ENCODE assay signal across 15 cellular contexts in genomic region chr17:51434434-51435170, GRCh38.
DNase-seq lines count a peak whose midpoint lies in the region; ATAC-seq and TF ChIP-seq lines count a peak whose summit lies in the region.
"Had no signal": no experiment of that assay in that cellular context is flagged by ENCODE, and none has a peak within 500 bp of the region (broad histone marks: within the 10 kb centered on the region; RNA-seq: fewer than 3 reads in every experiment).

No MANE protein-coding gene starts in this region.

- CTCF ChIA-PET in activated CD4-positive, alpha-beta memory T cell treated with anti-CD3 and anti-CD28 coated beads, Interleukin-2, amount 10 ng/mL, durations not matched to agents 7 days and 5 days (lab: Charles Lee), result interaction anchor here (1.0 to 2.3 kb wide), 5 partner anchors 19 to 300 kb away, joined by 3 to 17 read pairs (median 4); no protein-coding TSS in a partner anchor

- H3K27ac Mint-ChIP-seq in activated CD4-positive, alpha-beta memory T cell treated with anti-CD3 and anti-CD28 coated beads, Interleukin-2, amount 10 ng/mL, durations not matched to agents 7 days and 5 days, result peak overlapping the region; percentile 80
- H3K27ac Mint-ChIP-seq: activated CD4-positive, alpha-beta T cell treated with anti-CD3 and anti-CD28 coated beads, Interleukin-2, amount 10 ng/mL, durations not matched to agents 24 days and 14 days; HFFc6; stimulated activated naive CD8-positive, alpha-beta T cell treated with anti-CD3 and anti-CD28 coated beads, Interleukin-15, amount 100 ng/mL, for 72 hours had no signal

- no peak overlapping the region for H3K4me3 ChIP-seq in mucosa of descending colon
- H3K4me3 ChIP-seq: ascending aorta had no signal

- intact Hi-C loops in mucosa of descending colon (cut with DNase I, micrococcal nuclease), result no loop called here

- H3K9me3 Mint-ChIP-seq in activated CD4-positive, alpha-beta memory T cell treated with anti-CD3 and anti-CD28 coated beads, Interleukin-2, amount 10 ng/mL, durations not matched to agents 7 days and 5 days, result no peaks in the 10 kb centered on the region
- H3K9me3 Mint-ChIP-seq: stimulated activated naive CD8-positive, alpha-beta T cell treated with anti-CD3 and anti-CD28 coated beads, Interleukin-15, amount 100 ng/mL, for 72 hours had no signal

- TF ChIP-seq CTCF in mucosa of descending colon (IDR thresholded peaks at IDR 0.05), result no peak

- H3K4me1 ChIP-seq in mucosa of descending colon (ENCODE audit: low read depth), result no peaks in the 10 kb centered on the region
- H3K4me1 ChIP-seq: ascending aorta had no signal

- no peaks in the 10 kb centered on the region for H3K9me3 ChIP-seq in mucosa of descending colon
- H3K9me3 ChIP-seq: ascending aorta had no signal

- H3K4me1 Mint-ChIP-seq in activated CD4-positive, alpha-beta memory T cell treated with anti-CD3 and anti-CD28 coated beads, Interleukin-2, amount 10 ng/mL, durations not matched to agents 7 days and 5 days, result peaks cover 69% of the 10 kb centered on the region

- H3K36me3 ChIP-seq in mucosa of descending colon (ENCODE audit: low read depth), result no peaks in the 10 kb centered on the region
- H3K36me3 ChIP-seq: ascending aorta had no signal

- peaks cover 3% of the 10 kb centered on the region for H3K36me3 Mint-ChIP-seq in activated CD4-positive, alpha-beta memory T cell treated with anti-CD3 and anti-CD28 coated beads, Interleukin-2, amount 10 ng/mL, durations not matched to agents 7 days and 5 days (ENCODE audit: low read depth)

- DNase-seq in DMS53 (lab: John Stamatoyannopoulos, UW), result peak; percentile 64
- DNase-seq in DMS53 treated with DMSO at 0.1 percent for 48 hours (lab: John Stamatoyannopoulos, UW; ENCODE audit: unreplicated experiment), result no peak
- peak; percentile 81 for DNase-seq in HT-29 (ENCODE audit: low spot score)
- DNase-seq in activated CD4-positive, alpha-beta memory T cell treated with anti-CD3 and anti-CD28 coated beads, Interleukin-2, amount 10 ng/mL, durations not matched to agents 7 days and 5 days, result no peak
- no peak for DNase-seq in mucosa of descending colon
- no peak for DNase-seq in stimulated activated CD4-positive, alpha-beta T cell treated with anti-CD3 and anti-CD28 coated beads, Interleukin-4, amount 100 ng/mL, for 24 hours
- no peak for DNase-seq in NOMO-1 treated with DMSO at 0.1 percent for 48 hours (lab: John Stamatoyannopoulos, UW; ENCODE audit: unreplicated experiment)
- no peak for DNase-seq in COR-L47 (lab: John Stamatoyannopoulos, UW)
- DNase-seq: 8988T; activated CD4-positive, alpha-beta T cell treated with anti-CD3 and anti-CD28 coated beads, Interleukin-2, amount 10 ng/mL, durations not matched to agents 24 days and 14 days; dermis blood vessel endothelial cell; HFFc6; MM.1S; stimulated activated naive CD8-positive, alpha-beta T cell treated with anti-CD3 and anti-CD28 coated beads, Interleukin-15, amount 100 ng/mL, for 72 hours had no signal

- POLR2A ChIA-PET in activated CD4-positive, alpha-beta memory T cell treated with anti-CD3 and anti-CD28 coated beads, Interleukin-2, amount 10 ng/mL, durations not matched to agents 7 days and 5 days (lab: Charles Lee), result interaction anchor here (0.9 to 1.9 kb wide), 4 partner anchors 8 to 69 kb away, joined by 3 to 6 read pairs (median 4); no protein-coding TSS in a partner anchor

- H3K4me3 Mint-ChIP-seq in activated CD4-positive, alpha-beta memory T cell treated with anti-CD3 and anti-CD28 coated beads, Interleukin-2, amount 10 ng/mL, durations not matched to agents 7 days and 5 days, result peak overlapping the region; percentile 4
- H3K4me3 Mint-ChIP-seq: activated CD4-positive, alpha-beta T cell treated with anti-CD3 and anti-CD28 coated beads, Interleukin-2, amount 10 ng/mL, durations not matched to agents 24 days and 14 days; HFFc6; stimulated activated naive CD8-positive, alpha-beta T cell treated with anti-CD3 and anti-CD28 coated beads, Interleukin-15, amount 100 ng/mL, for 72 hours had no signal

- no peaks in the 10 kb centered on the region for H3K27me3 Mint-ChIP-seq in activated CD4-positive, alpha-beta memory T cell treated with anti-CD3 and anti-CD28 coated beads, Interleukin-2, amount 10 ng/mL, durations not matched to agents 7 days and 5 days
- H3K27me3 Mint-ChIP-seq: activated CD4-positive, alpha-beta T cell treated with anti-CD3 and anti-CD28 coated beads, Interleukin-2, amount 10 ng/mL, durations not matched to agents 24 days and 14 days; stimulated activated naive CD8-positive, alpha-beta T cell treated with anti-CD3 and anti-CD28 coated beads, Interleukin-15, amount 100 ng/mL, for 72 hours had no signal

- ATAC-seq in mucosa of descending colon, result peak; percentile 48
- ATAC-seq: stimulated activated naive CD8-positive, alpha-beta T cell treated with anti-CD3 and anti-CD28 coated beads, Interleukin-15, amount 100 ng/mL, for 72 hours had no signal

Comparison
In these comparisons a context has a peak if more than half of its experiments do, and no peak if none do; other contexts are left out.
1. DNase-seq: peak in DMS53 (single experiment) and HT-29 (single experiment); none in DMS53 treated with DMSO at 0.1 percent for 48 hours (single experiment), activated CD4-positive, alpha-beta memory T cell treated with anti-CD3 and anti-CD28 coated beads, Interleukin-2, amount 10 ng/mL, durations not matched to agents 7 days and 5 days (single experiment), mucosa of descending colon (0 of 3), stimulated activated CD4-positive, alpha-beta T cell treated with anti-CD3 and anti-CD28 coated beads, Interleukin-4, amount 100 ng/mL, for 24 hours (single experiment), NOMO-1 treated with DMSO at 0.1 percent for 48 hours (single experiment) and COR-L47 (single experiment).